1 cellular context compared by ENCODE assay signal in the genomic region with DNA sequence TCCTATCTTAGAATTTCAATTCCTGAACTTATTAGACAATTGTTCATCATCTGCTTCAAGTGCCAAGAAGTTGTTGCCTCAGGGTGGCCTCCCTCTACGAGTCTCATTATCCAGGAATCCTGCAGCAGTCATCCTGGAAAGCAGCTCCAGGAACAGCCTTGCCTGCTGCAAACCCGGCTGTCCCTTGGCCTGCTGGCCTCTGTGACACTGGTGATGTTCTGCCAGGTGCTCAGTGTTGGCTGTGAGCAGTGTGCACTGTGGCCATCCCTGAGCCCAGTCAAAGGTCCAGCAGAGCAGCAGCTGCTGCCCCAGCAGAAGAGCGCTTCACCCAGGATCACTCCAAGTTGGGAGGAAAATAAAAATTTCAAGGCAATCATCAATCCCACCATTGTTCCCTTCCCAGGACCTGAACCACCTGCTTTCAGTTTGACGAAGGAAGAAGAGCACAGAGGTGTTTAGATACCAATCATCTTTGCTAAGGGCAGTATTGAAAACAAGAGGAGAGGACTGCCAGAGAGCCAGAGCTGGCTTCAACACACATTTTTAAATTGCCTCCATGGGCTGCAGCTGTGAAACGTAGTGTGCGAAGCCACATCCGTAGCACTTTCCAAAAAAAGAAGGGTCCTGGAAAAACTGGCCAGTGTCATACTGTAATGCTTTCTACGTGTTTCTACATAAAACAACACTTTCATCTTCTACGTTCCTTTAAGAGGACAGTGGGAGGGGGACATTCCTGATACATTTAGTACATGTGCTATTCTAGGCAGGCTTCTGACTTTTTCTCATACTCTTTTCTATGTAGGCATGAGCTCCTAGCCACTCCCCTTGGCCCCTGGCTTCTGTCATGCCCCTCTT.
A peak's percentile ranks its signal among the peaks of the same experiment; 100 is the strongest.
TF ChIP-seq lines count a peak whose summit lies in the region.

No MANE protein-coding gene starts in this region.

TF ChIP-seq in HepG2, 621 proteins besides CTCF, POLR2A, EP300 and RAD21 (continued from another document and continues in another):
- TF ChIP-seq ZBTB40 (IDR thresholded peaks at IDR 0.05) (no peak), ZBTB40 (CRISPR knock-in tag; IDR thresholded peaks at IDR 0.05) (0 out of 2 replicates have a peak, but pooled peaks have one; percentile 27), TEF (CRISPR knock-in tag; IDR thresholded peaks at IDR 0.05) (no peak), ARID5B (CRISPR knock-in tag; IDR thresholded peaks at IDR 0.05) (peak; percentile 36; the same call in 1 of the 2 replicates), ZNF558 (CRISPR knock-in tag; IDR thresholded peaks at IDR 0.05; ENCODE audit: borderline replicate concordance) (no peak), MEIS1 (CRISPR knock-in tag; IDR thresholded peaks at IDR 0.05; ENCODE audit: borderline replicate concordance) (peak; percentile 46; the same call in 1 of the 2 replicates), ZBTB4 (CRISPR knock-in tag; IDR thresholded peaks at IDR 0.05; ENCODE audit: borderline replicate concordance) (peak; percentile 66; the same call in 1 of the 2 replicates), PCBP1 (IDR thresholded peaks at IDR 0.05; ENCODE audit: borderline replicate concordance, low read depth, low read length) (no peak), HBP1 (CRISPR knock-in tag; IDR thresholded peaks at IDR 0.05; ENCODE audit: low read depth) (peak; percentile 74; the same call in 1 of the 2 replicates), ZNF883 (CRISPR knock-in tag; IDR thresholded peaks at IDR 0.05; ENCODE audit: not compliant biosample characterization) (peak; percentile 55), ZFP36 (IDR thresholded peaks at IDR 0.05; ENCODE audit: borderline replicate concordance, low read depth, low read length, partially characterized antibody) (no peak), ZSCAN21 (CRISPR knock-in tag; IDR thresholded peaks at IDR 0.05; ENCODE audit: borderline replicate concordance) (peak; percentile 75), ZNF143 (CRISPR knock-in tag; IDR thresholded peaks at IDR 0.05) (no peak), NR0B2 (CRISPR knock-in tag; IDR thresholded peaks at IDR 0.05) (no peak), CHD4 (IDR thresholded peaks at IDR 0.05; ENCODE audit: borderline replicate concordance, low read length) (no peak)
- TF ChIP-seq, protein P1, sequence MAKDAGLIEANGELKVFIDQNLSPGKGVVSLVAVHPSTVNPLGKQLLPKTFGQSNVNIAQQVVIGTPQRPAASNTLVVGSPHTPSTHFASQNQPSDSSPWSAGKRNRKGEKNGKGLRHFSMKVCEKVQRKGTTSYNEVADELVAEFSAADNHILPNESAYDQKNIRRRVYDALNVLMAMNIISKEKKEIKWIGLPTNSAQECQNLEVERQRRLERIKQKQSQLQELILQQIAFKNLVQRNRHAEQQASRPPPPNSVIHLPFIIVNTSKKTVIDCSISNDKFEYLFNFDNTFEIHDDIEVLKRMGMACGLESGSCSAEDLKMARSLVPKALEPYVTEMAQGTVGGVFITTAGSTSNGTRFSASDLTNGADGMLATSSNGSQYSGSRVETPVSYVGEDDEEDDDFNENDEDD (CRISPR knock-in tag; IDR thresholded peaks at IDR 0.05; ENCODE audit: borderline replicate concordance) = no peak
- TF ChIP-seq, protein P2, sequence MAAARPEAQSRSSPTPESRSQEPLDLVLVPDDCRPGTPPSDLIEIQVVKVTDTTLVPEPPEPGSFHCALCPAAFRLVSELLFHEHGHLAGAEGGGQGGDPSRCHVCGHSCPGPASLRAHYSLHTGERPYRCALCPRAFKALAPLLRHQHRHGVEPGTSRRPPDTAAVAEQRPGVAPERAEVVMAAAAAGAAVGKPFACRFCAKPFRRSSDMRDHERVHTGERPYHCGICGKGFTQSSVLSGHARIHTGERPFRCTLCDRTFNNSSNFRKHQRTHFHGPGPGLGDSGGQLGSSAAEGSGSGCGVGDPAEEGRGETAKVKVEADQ (CRISPR knock-in tag; IDR thresholded peaks at IDR 0.05; ENCODE audit: borderline replicate concordance) = no peak
- TF ChIP-seq, protein P3, sequence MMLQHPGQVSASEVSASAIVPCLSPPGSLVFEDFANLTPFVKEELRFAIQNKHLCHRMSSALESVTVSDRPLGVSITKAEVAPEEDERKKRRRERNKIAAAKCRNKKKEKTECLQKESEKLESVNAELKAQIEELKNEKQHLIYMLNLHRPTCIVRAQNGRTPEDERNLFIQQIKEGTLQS (CRISPR knock-in tag; IDR thresholded peaks at IDR 0.05) = no peak
